8 cellular contexts compared by ENCODE assay signal in genomic region chr1:28591708-28592313, GRCh38. TPM values are rescaled to one million over a fixed set of nuclear protein-coding genes. Genes with fewer than 3 reads are reported as not detected.
DNase-seq lines count a peak whose midpoint lies in the region; ATAC-seq and TF ChIP-seq lines count a peak whose summit lies in the region.

Gene RAB42 (plus strand): TSS chr1:28592265. CDS start chr1:28592512, 247 bp downstream.

- peaks cover 10% of the 10 kb centered on the region for H3K4me1 Mint-ChIP-seq in neural crest cell

- no peaks in the 10 kb centered on the region for H3K36me3 Mint-ChIP-seq in neural crest cell (ENCODE audit: low read depth)

- no peak for TF ChIP-seq CTCF in AG09309 (IDR thresholded peaks at IDR 0.05; ENCODE audit: control insufficient read depth, insufficient read depth, low read depth, low read length, missing control alignments)
- TF ChIP-seq CTCF in fibroblast of lung (conservative IDR thresholded peaks at IDR 0.05 in 1 of 2, IDR thresholded peaks at IDR 0.05 in 1 of 2; ENCODE audit: low read depth in 1 of 2, low read length in 2 of 2), result no peak
- no peak for TF ChIP-seq CTCF in neural crest cell (conservative IDR thresholded peaks at IDR 0.05)

- no peak within 1 kb of the TSS for H3K27ac Mint-ChIP-seq in neural crest cell (ENCODE audit: unreplicated experiment)

- peak; percentile 36 for ATAC-seq in GM19397 (IDR thresholded peaks at IDR 0.05; ENCODE audit: unreplicated experiment)

- no peaks in the 10 kb centered on the region for H3K36me3 ChIP-seq in fibroblast of lung (ENCODE audit: control insufficient read depth, insufficient read depth, low read length)

- H3K27me3 Mint-ChIP-seq in neural crest cell (ENCODE audit: low read depth), result peaks cover 7% of the 10 kb centered on the region

- no peaks in the 10 kb centered on the region for H3K9me3 ChIP-seq in fibroblast of lung (ENCODE audit: control insufficient read depth, insufficient read depth, low read depth, low read length)

- H3K4me3 Mint-ChIP-seq in neural crest cell, result peak within 1 kb of the TSS; percentile 79

- H3K9ac ChIP-seq in fibroblast of lung (ENCODE audit: insufficient read depth, low read length), result peak within 1 kb of the TSS; percentile 42

- no peak for DNase-seq in AG09309 (ENCODE audit: low read depth)
- peak; percentile 65 for DNase-seq in SKM-1 treated with dmso at 0.1 percent for 144 hours (lab: John Stamatoyannopoulos, UW; ENCODE audit: unreplicated experiment)
- DNase-seq in fibroblast of lung (ENCODE audit: low read depth in 2 of 2), result peak; percentile 23
- DNase-seq in neural crest cell (ENCODE audit: low read depth, low spot score), result no peak
- DNase-seq in NCI-H69 (lab: John Stamatoyannopoulos, UW), result no peak
- no peak for DNase-seq in OCI-M1 (lab: John Stamatoyannopoulos, UW)
- DNase-seq in NCI-H345 (lab: John Stamatoyannopoulos, UW), result no peak

- H3K27ac ChIP-seq in fibroblast of lung (ENCODE audit: insufficient read depth, low read length), result no peak within 1 kb of the TSS

- H3K4me2 ChIP-seq in fibroblast of lung (ENCODE audit: extremely low read depth, insufficient read depth, low read length), result peak within 1 kb of the TSS; percentile 72

- H3K27me3 ChIP-seq in fibroblast of lung (ENCODE audit: control insufficient read depth, insufficient read depth, low read length), result no peaks in the 10 kb centered on the region

- peak within 1 kb of the TSS; percentile 1 for H2AFZ ChIP-seq in fibroblast of lung (ENCODE audit: low read length)

- H3K9me3 Mint-ChIP-seq in neural crest cell, result no peaks in the 10 kb centered on the region

- H4K20me1 ChIP-seq in fibroblast of lung (ENCODE audit: control insufficient read depth, extremely low read depth, insufficient read depth, low read length), result no peaks in the 10 kb centered on the region

- H3K4me1 ChIP-seq in fibroblast of lung (ENCODE audit: control insufficient read depth, extremely low read depth, insufficient read depth, low read length), result peaks cover 8% of the 10 kb centered on the region

- no peaks in the 10 kb centered on the region for H3K79me2 ChIP-seq in fibroblast of lung (ENCODE audit: control insufficient read depth, insufficient read depth, low read length)

- H3K4me3 ChIP-seq in AG09309 (ENCODE audit: control insufficient read depth, low read depth, low read length) (peak within 1 kb of the TSS; percentile 53), fibroblast of lung (replicated peaks in 1 of 4; ENCODE audit: control extremely low read depth in 1 of 4, insufficient read depth in 1 of 4, low read depth in 3 of 4, low read length in 4 of 4) (peak within 1 kb of the TSS; percentile 16 to 64 (median 48))

RNA-seq across cellular contexts. Expression of gene RAB42, which starts in this region (rescaled TPM):
- 4.1 and 5.8 TPM in 2 replicates for total RNA-seq in fibroblast of lung
- polyA plus RNA-seq in fibroblast of lung, result 2.7 and 3.4 TPM in 2 replicates
- polyA plus RNA-seq in fibroblast of lung (2012), result 2.3 and 2.5 TPM in 2 replicates
- polyA minus RNA-seq in fibroblast of lung (ENCODE audit: low replicate concordance), result 2.0 and 2.1 TPM in 2 replicates
- total RNA-seq in neural crest cell, result 1.5 and 2.8 TPM in 2 replicates

Comparison
In these comparisons a context has a peak if more than half of its experiments do, and no peak if none do; other contexts are left out.
1. DNase-seq: peak in SKM-1 treated with dmso at 0.1 percent for 144 hours (single experiment) and fibroblast of lung (2 of 2); none in AG09309 (single experiment), neural crest cell (single experiment), NCI-H69 (single experiment), OCI-M1 (single experiment) and NCI-H345 (single experiment).